14 cellular contexts compared by ENCODE assay signal in genomic region chr21:26709090-26709489, GRCh38.
"Had no signal": no experiment of that assay in that cellular context is flagged by ENCODE, and none has a peak within 500 bp of the region (broad histone marks: within the 10 kb centered on the region; RNA-seq: fewer than 3 reads in every experiment).

No MANE protein-coding gene starts in this region.

- H3K4me1 ChIP-seq: gastroesophageal sphincter, pancreas had no signal

- DNase-seq: activated CD4-positive, alpha-beta T cell treated with anti-CD3 and anti-CD28 coated beads, Interleukin-2, amount 10 ng/mL, durations not matched to agents 24 days and 14 days; activated naive CD4-positive, alpha-beta T cell treated with anti-CD3 and anti-CD28 coated beads, Interleukin-2, amount 10 ng/mL, durations not matched to agents 7 days and 5 days; amygdala; endodermal cell; hippocampal formation; kidney glomerular epithelial cell; naive B cell; pancreas; stimulated activated CD4-positive, alpha-beta T cell treated with anti-CD3 and anti-CD28 coated beads, Interleukin-4, amount 100 ng/mL, for 4 hours; stimulated activated naive CD8-positive, alpha-beta T cell treated with anti-CD3 and anti-CD28 coated beads, Interleukin-15, amount 100 ng/mL, for 72 hours; T-helper 1 cell; WERI-Rb-1 had no signal

- H3K9me3 ChIP-seq: gastroesophageal sphincter, pancreas had no signal

- ATAC-seq: esophagus mucosa; gastroesophageal sphincter; pancreas; stimulated activated naive CD8-positive, alpha-beta T cell treated with anti-CD3 and anti-CD28 coated beads, Interleukin-15, amount 100 ng/mL, for 72 hours had no signal

- H3K27me3 ChIP-seq: gastroesophageal sphincter, pancreas had no signal

- H3K36me3 ChIP-seq: gastroesophageal sphincter, pancreas, WERI-Rb-1 had no signal

- H3K27ac ChIP-seq: gastroesophageal sphincter, pancreas, WERI-Rb-1 had no signal

- H3K4me3 ChIP-seq: gastroesophageal sphincter, pancreas had no signal
